Comparison of ENCODE assay signal across 8 cellular contexts in the genomic region with DNA sequence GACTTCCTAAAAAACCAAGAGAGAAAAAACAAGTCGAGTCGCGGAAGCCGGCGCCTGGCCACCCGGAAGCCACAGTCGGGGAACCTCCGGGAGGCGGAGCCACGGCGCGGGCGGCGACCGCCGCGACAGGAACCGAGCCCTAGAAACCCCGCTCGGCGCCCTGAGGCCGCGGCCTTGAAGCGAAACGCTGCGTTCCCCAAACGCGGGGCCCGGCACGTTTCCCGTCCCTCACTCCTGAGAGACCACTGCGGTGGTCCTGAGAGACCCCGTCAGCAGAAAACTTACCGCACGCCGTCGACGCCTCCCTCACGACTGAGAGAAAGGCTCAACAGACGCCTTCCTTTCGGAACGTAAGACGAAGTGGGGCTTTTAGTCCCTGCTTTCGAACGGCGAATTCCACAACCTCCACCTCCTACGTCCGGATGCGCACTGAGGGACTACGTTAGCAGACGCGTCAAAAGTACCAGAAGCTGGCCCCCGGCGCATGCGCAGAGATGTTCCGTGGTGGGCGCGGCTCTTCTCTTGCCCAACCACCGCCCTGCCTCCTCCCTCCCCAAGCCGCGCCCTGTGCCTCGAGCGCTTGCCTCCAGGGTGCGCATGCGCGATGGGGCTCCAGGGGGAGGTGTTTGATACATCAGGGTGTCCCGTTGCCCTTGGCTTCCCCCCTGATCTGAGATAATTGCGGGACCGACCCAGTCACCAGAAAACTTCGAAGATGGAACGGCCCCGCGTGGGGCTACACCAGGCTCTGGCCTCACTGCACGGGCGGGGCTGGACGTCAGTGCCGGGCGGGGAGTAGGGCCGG. TPM values are rescaled to one million over a fixed set of nuclear protein-coding genes. Genes with fewer than 3 reads are reported as not detected.
DNase-seq lines count a peak whose midpoint lies in the region; ATAC-seq and TF ChIP-seq lines count a peak whose summit lies in the region.

A gene with protein sequence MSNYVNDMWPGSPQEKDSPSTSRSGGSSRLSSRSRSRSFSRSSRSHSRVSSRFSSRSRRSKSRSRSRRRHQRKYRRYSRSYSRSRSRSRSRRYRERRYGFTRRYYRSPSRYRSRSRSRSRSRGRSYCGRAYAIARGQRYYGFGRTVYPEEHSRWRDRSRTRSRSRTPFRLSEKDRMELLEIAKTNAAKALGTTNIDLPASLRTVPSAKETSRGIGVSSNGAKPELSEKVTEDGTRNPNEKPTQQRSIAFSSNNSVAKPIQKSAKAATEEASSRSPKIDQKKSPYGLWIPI (minus strand): TSS at position 431 of the 805 bp plus-strand sequence. CDS start 491 bp downstream, outside the sequence.

- no peaks in the 10 kb centered on the region for H3K9me3 Mint-ChIP-seq in T-helper 1 cell treated with Interleukin-12 subunit alpha and Interleukin-12 subunit beta and Interleukin-4 antibody, amounts not matched to agents 30 μg/mL and 1 μg/mL, for 36 hours

- peak; percentile 98 for TF ChIP-seq POLR2A in prostate gland (IDR thresholded peaks at IDR 0.05)

- under 1% methylated on average over 76 of the region's 79 CpGs for WGBS in prostate gland
- under 1% methylated on average over 79 of the region's 79 CpGs for WGBS in urinary bladder

- DNase-seq in GM13976 (ENCODE audit: low spot score) (peak; percentile 100), NCI-H1694 (lab: John Stamatoyannopoulos, UW) (peak; percentile 97), amygdala (lab: John Stamatoyannopoulos, UW) (peak; percentile 94 to 100 (median 98)), left ventricle myocardium superior (peak; percentile 100), prostate gland (ENCODE audit: low spot score) (peak; percentile 98)

- peaks cover 49% of the 10 kb centered on the region for H3K36me3 Mint-ChIP-seq in T-helper 1 cell treated with Interleukin-12 subunit alpha and Interleukin-12 subunit beta and Interleukin-4 antibody, amounts not matched to agents 30 μg/mL and 1 μg/mL, for 36 hours (ENCODE audit: low read depth)

- H3K4me1 ChIP-seq in prostate gland (replicated peaks) (peaks cover 3% of the 10 kb centered on the region), urinary bladder (ENCODE audit: insufficient read depth) (peaks cover 2% of the 10 kb centered on the region)

- no peaks in the 10 kb centered on the region for H3K27me3 Mint-ChIP-seq in T-helper 1 cell treated with Interleukin-12 subunit alpha and Interleukin-12 subunit beta and Interleukin-4 antibody, amounts not matched to agents 30 μg/mL and 1 μg/mL, for 36 hours (ENCODE audit: low read depth)

- ATAC-seq in HG02870 (IDR thresholded peaks at IDR 0.05; ENCODE audit: unreplicated experiment) (peak; percentile 79), left ventricle myocardium superior (peak; percentile 92)

- H3K9me3 ChIP-seq in prostate gland = no peaks in the 10 kb centered on the region

- no peak for TF ChIP-seq CTCF in GM13976 (IDR thresholded peaks at IDR 0.05; ENCODE audit: borderline replicate concordance, control extremely low read depth, extremely low read depth, insufficient read depth, missing control alignments)
- TF ChIP-seq CTCF in prostate gland (IDR thresholded peaks at IDR 0.05) = peak in 2 of 4 experiments; percentile 53 to 63

- H3K4me3 Mint-ChIP-seq in T-helper 1 cell treated with Interleukin-12 subunit alpha and Interleukin-12 subunit beta and Interleukin-4 antibody, amounts not matched to agents 30 μg/mL and 1 μg/mL, for 36 hours = peak within 1 kb of the TSS; percentile 98

- intact Hi-C loops in left ventricle myocardium superior (cut with micrococcal nuclease) = no loop called here
- intact Hi-C loops in prostate gland (cut with DNase I) = loop anchor here (10.0 kb wide), 1 partner anchor 98 kb away; no protein-coding TSS in a partner anchor

- peak within 1 kb of the TSS; percentile 98 to 100 for H3K27ac ChIP-seq in prostate gland
- peak within 1 kb of the TSS; percentile 99 for H3K27ac ChIP-seq in urinary bladder (ENCODE audit: low read depth)

- peak within 1 kb of the TSS; percentile 82 to 92 for H3K4me3 ChIP-seq in prostate gland
- peak within 1 kb of the TSS; percentile 81 for H3K4me3 ChIP-seq in urinary bladder (ENCODE audit: low read depth, low read length)

- peak within 1 kb of the TSS; percentile 98 for H3K27ac Mint-ChIP-seq in T-helper 1 cell treated with Interleukin-12 subunit alpha and Interleukin-12 subunit beta and Interleukin-4 antibody, amounts not matched to agents 30 μg/mL and 1 μg/mL, for 36 hours

- H3K36me3 ChIP-seq in prostate gland (peaks cover 0 to 9% of the 10 kb centered on the region in 2 donors), urinary bladder (ENCODE audit: insufficient read depth) (peaks cover 4% of the 10 kb centered on the region)

- peaks cover 40% of the 10 kb centered on the region for H3K4me1 Mint-ChIP-seq in T-helper 1 cell treated with Interleukin-12 subunit alpha and Interleukin-12 subunit beta and Interleukin-4 antibody, amounts not matched to agents 30 μg/mL and 1 μg/mL, for 36 hours (ENCODE audit: low read depth)

- in situ Hi-C loops in GM13976 (cut with MboI; ENCODE audit: low sequenced_read_pairs, unreplicated experiment) = loop anchor here (10.0 kb wide), 1 partner anchor 98 kb away; no protein-coding TSS in a partner anchor

- no peaks in the 10 kb centered on the region for H3K27me3 ChIP-seq in prostate gland (replicated peaks; ENCODE audit: insufficient read depth)

RNA-seq across cellular contexts. Expression of the gene that starts here (rescaled TPM):
- total RNA-seq in left ventricle myocardium superior (45.0 TPM), prostate gland (100 to 1,000 TPM; 114 to 145 TPM), urinary bladder (126 TPM)
- 69.6 TPM for polyA plus RNA-seq in urinary bladder

Comparison
In these comparisons a context has a peak if more than half of its experiments do, and no peak if none do; other contexts are left out.
1. Peak in every context shown above with its lines: DNase-seq, ATAC-seq, H3K4me3 ChIP-seq and H3K27ac ChIP-seq.